In genomic region chr22:30743257-30744020, GRCh38 we compare ENCODE assay signal across 1 cellular context.
TF ChIP-seq lines count a peak whose summit lies in the region.

No MANE protein-coding gene starts in this region.

TF ChIP-seq in endothelial cell of umbilical vein, 7 proteins besides CTCF, POLR2A, EP300 and RAD21 (continued from another document):
- TF ChIP-seq EZH2 (IDR thresholded peaks at IDR 0.05; ENCODE audit: borderline replicate concordance, low read depth, low read length, severe bottlenecking): no peak
- TF ChIP-seq FOS (IDR thresholded peaks at IDR 0.05; ENCODE audit: borderline replicate concordance, insufficient read depth, low read length): peak; percentile 84
TF ChIP-seq in endothelial cell of umbilical vein: peak in this region for 2.
